In genomic region chr10:118615888-118616287, GRCh38 we compare ENCODE assay signal across 14 cellular contexts. TPM values are rescaled to one million over a fixed set of nuclear protein-coding genes. Genes with fewer than 3 reads are reported as not detected.
DNase-seq lines count a peak whose midpoint lies in the region; ATAC-seq and TF ChIP-seq lines count a peak whose summit lies in the region.
"Had no signal": no experiment of that assay in that cellular context is flagged by ENCODE, and none has a peak within 500 bp of the region (broad histone marks: within the 10 kb centered on the region; RNA-seq: fewer than 3 reads in every experiment).

No MANE protein-coding gene starts in this region.

- peak; percentile 2 for DNase-seq in AG04449 (ENCODE audit: low read depth, low spot score)
- peak; percentile 31 for DNase-seq in Jurkat, Clone E6-1 (ENCODE audit: low read depth, low spot score)
- peak; percentile 36 for DNase-seq in adipocyte (ENCODE audit: low read depth)
- DNase-seq in iris pigment epithelial cell (ENCODE audit: low read depth) = peak; percentile 54
- no peak for DNase-seq in activated CD4-positive, CD25-positive, alpha-beta regulatory T cell (lab: John Stamatoyannopoulos, UW)
- no peak for DNase-seq in GM10266 (ENCODE audit: extremely low spot score)
- no peak for DNase-seq in T1000 (lab: John Stamatoyannopoulos, UW)
- DNase-seq: activated CD4-positive, alpha-beta T cell treated with anti-CD3 and anti-CD28 coated beads, Interleukin-2, amount 10 ng/mL, durations not matched to agents 24 days and 14 days; activated T-cell treated with anti-CD3 and anti-CD28 coated beads, Interleukin-2, amount 50 U/mL, for 4 hours; NCI-H1048; ovary; stimulated activated CD4-positive, alpha-beta T cell treated with anti-CD3 and anti-CD28 coated beads, Interleukin-12 subunit alpha, Interleukin-12 subunit beta, amount 100 ng/mL, for 4 hours had no signal

- H3K4me1 ChIP-seq in adipocyte (ENCODE audit: control insufficient read depth, insufficient read depth, low read length) = no peaks in the 10 kb centered on the region

- H3K4me3 ChIP-seq in AG04449 (ENCODE audit: low read depth, low read length) = no peak overlapping the region
- H3K4me3 ChIP-seq in Jurkat, Clone E6-1 (ENCODE audit: low read length) = no peak overlapping the region
- H3K4me3 ChIP-seq in adipocyte (ENCODE audit: low read length) = no peak overlapping the region
- H3K4me3 ChIP-seq: esophagus muscularis mucosa, ovary had no signal

- H3K9ac ChIP-seq in adipocyte (ENCODE audit: low read length) = no peak overlapping the region

- peaks cover 22% of the 10 kb centered on the region for H3K27me3 ChIP-seq in adipocyte (replicated peaks; ENCODE audit: control insufficient read depth, insufficient read depth, low read length)
- H3K27me3 ChIP-seq: ovary had no signal

- POLR2A ChIA-PET in AG04449 (lab: Yijun Ruan, JAX) = no interaction called here

- no peaks in the 10 kb centered on the region for H3K36me3 ChIP-seq in adipocyte (ENCODE audit: control insufficient read depth, insufficient read depth, low read length, severe bottlenecking)
- H3K36me3 ChIP-seq: esophagus muscularis mucosa, ovary had no signal

- CTCF ChIA-PET in AG04449 (lab: Yijun Ruan, JAX) = interaction anchor here (0.5 kb wide), 1 partner anchor 17 kb away, joined by 3 read pairs; no protein-coding TSS in a partner anchor

- no peaks in the 10 kb centered on the region for H3K9me3 ChIP-seq in adipocyte (ENCODE audit: control insufficient read depth, low read length)
- H3K9me3 ChIP-seq: esophagus muscularis mucosa, ovary had no signal

- ATAC-seq in HG02852 (IDR thresholded peaks at IDR 0.05; ENCODE audit: unreplicated experiment) = no peak
- ATAC-seq: activated T-cell treated with anti-CD3 and anti-CD28 coated beads, Interleukin-2, amount 50 U/mL, for 4 hours had no signal

- TF ChIP-seq CTCF in AG04449 (IDR thresholded peaks at IDR 0.05; ENCODE audit: insufficient read depth, low read length, missing control alignments) (no peak), GM10266 (IDR thresholded peaks at IDR 0.05; ENCODE audit: control insufficient read depth, insufficient read depth, low read depth, missing control alignments) (no peak)

RNA-seq across cellular contexts. Expression of gene PRLHR, which starts 20.4 kb away (rescaled TPM):
- not detected for polyA plus RNA-seq in Jurkat, Clone E6-1 (2012; ENCODE audit: insufficient read depth, insufficient read length)

Comparison
In these comparisons a context has a peak if more than half of its experiments do, and no peak if none do; other contexts are left out.
1. DNase-seq: peak in AG04449 (single experiment), Jurkat, Clone E6-1 (single experiment), adipocyte (single experiment) and iris pigment epithelial cell (single experiment); none in activated CD4-positive, CD25-positive, alpha-beta regulatory T cell (0 of 4), GM10266 (single experiment) and T1000 (single experiment).